Comparison of ENCODE assay signal across 8 cellular contexts in the genomic region with DNA sequence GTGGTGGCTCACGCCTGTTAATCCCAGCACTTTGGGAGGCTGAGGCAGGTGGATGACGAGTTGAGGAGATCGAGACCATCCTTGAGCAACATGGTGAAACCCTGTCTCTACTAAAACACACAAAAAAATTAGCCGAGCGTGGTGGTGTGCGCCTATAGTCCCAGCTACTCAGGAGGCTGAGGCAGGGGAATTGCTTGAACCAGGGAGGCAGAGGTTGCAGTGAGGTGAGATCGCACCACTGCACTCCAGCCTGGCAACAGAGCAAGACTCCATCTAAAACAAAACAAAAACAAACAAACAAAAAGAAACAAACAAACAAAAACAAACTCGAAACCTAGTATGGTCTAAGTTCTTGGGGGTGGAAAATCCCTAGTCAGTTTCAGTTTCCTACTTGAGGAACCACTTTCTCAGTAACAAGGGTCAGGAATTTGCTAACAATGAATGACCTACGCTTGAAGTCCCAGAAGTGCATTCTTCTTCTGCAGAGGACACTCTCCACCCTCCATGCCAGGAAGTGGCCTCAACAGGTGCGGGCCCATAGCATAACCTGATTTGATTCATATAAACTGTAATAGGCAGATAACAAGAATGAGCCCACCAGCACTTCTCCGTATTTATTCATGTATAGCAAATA. TPM values are rescaled to one million over a fixed set of nuclear protein-coding genes. Genes with fewer than 3 reads are reported as not detected.
DNase-seq lines count a peak whose midpoint lies in the region; ATAC-seq and TF ChIP-seq lines count a peak whose summit lies in the region.
"Not testable (repeated sequence)": the region's sequence is repeated elsewhere in the genome, so short reads cannot be mapped to it uniquely, and the experiment has no call there.

No MANE protein-coding gene starts in this region.

- not testable (repeated sequence) for H3K27ac ChIP-seq in CD4-positive, alpha-beta T cell (ENCODE audit: low read depth, low read length); coronary artery
- H3K27ac ChIP-seq in Panc1 (ENCODE audit: low read length) (peak overlapping the region; percentile 29; the same call in 1 of the 2 replicates), left lung (peak overlapping the region; percentile 96 to 98), transverse colon (peak overlapping the region in 3 of 4 donors; percentile 4 to 97 (median 33))

- BruUV-seq in Panc1 (replicated peaks; lab: Mats Ljungman, UMichigan): not testable (repeated sequence)

- intact Hi-C loops in CD4-positive, alpha-beta T cell (cut with DNase I, micrococcal nuclease): loop anchor here in 1 of 2 experiments (10.0 kb wide), 3 partner anchors 848 to 1018 kb away; partner anchors contain the start of genes EAF2, HACD2, HCLS1 and IQCB1
- intact Hi-C loops in Panc1 (cut with micrococcal nuclease; ENCODE audit: unreplicated experiment); left lung (cut with DNase I): not testable (repeated sequence)
- intact Hi-C loops in transverse colon (cut with DNase I; ENCODE audit: low total_unique reads): loop anchor here (5.0 kb wide), 2 partner anchors 121 to 291 kb away; partner anchors contain the start of genes DTX3L and PARP9

- 72 to 82% methylated on average over 4 to 11 of the region's 11 CpGs for WGBS in transverse colon (ENCODE audit: low coverage in 1 of 2), 2 donors

- H3K9me3 ChIP-seq in CD4-positive, alpha-beta T cell (ENCODE audit: control insufficient read depth, low read length); Panc1 (ENCODE audit: control insufficient read depth, insufficient read depth, low read depth, low read length); left lung; transverse colon: not testable (repeated sequence)

- not testable (repeated sequence) for H3K9me3 Mint-ChIP-seq in CD4-positive, alpha-beta T cell; activated T-cell treated with anti-CD3 and anti-CD28 coated beads, Interleukin-2, amount 50 U/mL, for 72 hours; osteocyte (ENCODE audit: unreplicated experiment)

- TF ChIP-seq EP300 in transverse colon (IDR thresholded peaks at IDR 0.05; ENCODE audit: low read depth): not testable (repeated sequence)

- peaks cover 71% of the 10 kb centered on the region for H3K4me1 Mint-ChIP-seq in CD4-positive, alpha-beta T cell (ENCODE audit: low read depth)
- peaks cover 53% of the 10 kb centered on the region for H3K4me1 Mint-ChIP-seq in activated T-cell treated with anti-CD3 and anti-CD28 coated beads, Interleukin-2, amount 50 U/mL, for 72 hours (ENCODE audit: low read depth)
- peaks cover 41% of the 10 kb centered on the region for H3K4me1 Mint-ChIP-seq in osteocyte (ENCODE audit: unreplicated experiment)

- peaks cover 26% of the 10 kb centered on the region for H3K36me3 Mint-ChIP-seq in CD4-positive, alpha-beta T cell (ENCODE audit: low read depth)
- H3K36me3 Mint-ChIP-seq in activated T-cell treated with anti-CD3 and anti-CD28 coated beads, Interleukin-2, amount 50 U/mL, for 72 hours (ENCODE audit: insufficient read depth in 2 of 2): peaks cover 14 to 22% of the 10 kb centered on the region in 2 donors
- H3K36me3 Mint-ChIP-seq in osteocyte (ENCODE audit: unreplicated experiment): not testable (repeated sequence)

- in situ Hi-C loops in Panc1 (cut with HindIII; ENCODE audit: low pct_unique_long_range_greater_than_20kb, low sequenced_read_pairs): not testable (repeated sequence)
- in situ Hi-C loops in transverse colon (cut with MboI; ENCODE audit: low pct_ligation_motif_present in 1 of 4, low pct_unique_long_range_greater_than_20kb in 1 of 4, low sequenced_read_pairs in 3 of 4): loop anchor here in 2 of 4 donors (25.0 kb wide), 2 partner anchors 271 to 296 kb away; partner anchors contain the start of genes FAM162A (in 1 of the 2), MIX23 (in 1 of the 2) and WDR5B (in 1 of the 2)

- H3K4me3 Mint-ChIP-seq in CD4-positive, alpha-beta T cell: peak overlapping the region; percentile 93
- H3K4me3 Mint-ChIP-seq in activated T-cell treated with anti-CD3 and anti-CD28 coated beads, Interleukin-2, amount 50 U/mL, for 72 hours: peak overlapping the region; percentile 89 to 92
- H3K4me3 Mint-ChIP-seq in osteocyte (ENCODE audit: unreplicated experiment): peak overlapping the region; percentile 93

- H3K4me1 ChIP-seq in Panc1 (ENCODE audit: control insufficient read depth, insufficient read depth, low read length) (peaks cover 31% of the 10 kb centered on the region), left lung (peaks cover 13 to 70% of the 10 kb centered on the region in 2 donors), transverse colon (peaks cover 8 to 48% (median 16%) of the 10 kb centered on the region in 4 donors)

- CTCF ChIA-PET in CD4-positive, alpha-beta T cell (lab: Charles Lee): interaction anchor here (0.8 kb wide), 1 partner anchor 299 kb away, joined by 3 read pairs; the partner anchor contains the start of gene FAM162A
- CTCF ChIA-PET in Panc1 (lab: Charles Lee): not testable (repeated sequence)

- not testable (repeated sequence) for TF ChIP-seq POLR2A in transverse colon (IDR thresholded peaks at IDR 0.05)

- H3K4me3 ChIP-seq in Panc1 (ENCODE audit: low read depth in 2 of 2, low read length in 2 of 2): not testable (repeated sequence)
- H3K4me3 ChIP-seq in coronary artery (peak overlapping the region; percentile 95), left lung (peak overlapping the region; percentile 70 to 90), transverse colon (peak overlapping the region in 1 of 4 donors; percentile 99)

- not testable (repeated sequence) for DNase-seq in CD4-positive, alpha-beta T cell; Panc1 (ENCODE audit: low read depth, low spot score); activated T-cell treated with anti-CD3 and anti-CD28 coated beads, Interleukin-2, amount 50 U/mL, for 72 hours; coronary artery (ENCODE audit: low spot score); left lung; osteocyte (ENCODE audit: extremely low spot score, unreplicated experiment); transverse colon
- peak; percentile 17 for DNase-seq in GM19240 (ENCODE audit: insufficient read length, low spot score)

- TF ChIP-seq CTCF in CD4-positive, alpha-beta T cell (IDR thresholded peaks at IDR 0.05); Panc1 (IDR thresholded peaks at IDR 0.05); coronary artery (IDR thresholded peaks at IDR 0.05); left lung (IDR thresholded peaks at IDR 0.05); osteocyte (IDR thresholded peaks at IDR 0.05); transverse colon (IDR thresholded peaks at IDR 0.05): not testable (repeated sequence)

- H3K27me3 ChIP-seq in CD4-positive, alpha-beta T cell (ENCODE audit: control insufficient read depth, insufficient read depth, low read length); Panc1 (ENCODE audit: control insufficient read depth, insufficient read depth, low read length); left lung; transverse colon: not testable (repeated sequence)

- not testable (repeated sequence) for H3K27me3 Mint-ChIP-seq in CD4-positive, alpha-beta T cell; activated T-cell treated with anti-CD3 and anti-CD28 coated beads, Interleukin-2, amount 50 U/mL, for 72 hours (ENCODE audit: low read depth); osteocyte (ENCODE audit: unreplicated experiment)

- POLR2A ChIA-PET in CD4-positive, alpha-beta T cell (lab: Charles Lee): interaction anchor here (1.4 kb wide), 1 partner anchor 299 kb away, joined by 4 read pairs; the partner anchor contains the start of gene FAM162A
- POLR2A ChIA-PET in Panc1 (lab: Charles Lee): interaction anchor here (0.7 kb wide), 1 partner anchor 186 kb away, joined by 3 read pairs; no protein-coding TSS in a partner anchor

- not testable (repeated sequence) for ATAC-seq in CD4-positive, alpha-beta T cell (ENCODE audit: poor library complexity); Panc1; activated T-cell treated with anti-CD3 and anti-CD28 coated beads, Interleukin-2, amount 50 U/mL, for 72 hours (replicated peaks in 1 of 2)
- peak; percentile 43 for ATAC-seq in left lung

- H3K36me3 ChIP-seq in Panc1 (ENCODE audit: control insufficient read depth, insufficient read depth, low read length); left lung: not testable (repeated sequence)
- H3K36me3 ChIP-seq in transverse colon: peaks cover 0 to 21% (median 5%) of the 10 kb centered on the region in 4 donors

- H3K27ac Mint-ChIP-seq in CD4-positive, alpha-beta T cell: peak overlapping the region; percentile 96
- H3K27ac Mint-ChIP-seq in activated T-cell treated with anti-CD3 and anti-CD28 coated beads, Interleukin-2, amount 50 U/mL, for 72 hours: peak overlapping the region; percentile 28
- peak overlapping the region; percentile 20 for H3K27ac Mint-ChIP-seq in osteocyte (ENCODE audit: unreplicated experiment)

RNA-seq across cellular contexts. Expression of gene PARP14, which starts 2.3 kb away (rescaled TPM):
- total RNA-seq in CD4-positive, alpha-beta T cell: 10 to 100 TPM; 29.0 to 31.6 TPM
- 46.0 TPM for total RNA-seq in Panc1 (2021; ENCODE audit: unreplicated experiment)
- 13.5 TPM for polyA plus RNA-seq in Panc1 (2012; ENCODE audit: insufficient read length)
- total RNA-seq in activated T-cell treated with anti-CD3 and anti-CD28 coated beads, Interleukin-2, amount 50 U/mL, for 72 hours: 10 to 100 TPM; 56.5 to 80.1 TPM
- total RNA-seq in left lung: 100 to 1,000 TPM; 119 to 138 TPM
- 48.1 and 48.4 TPM in 2 replicates for total RNA-seq in osteocyte
- total RNA-seq in transverse colon: 100 to 1,000 TPM in 1 of 4 donors, 10 to 100 TPM in 3; 35.9 to 211 (median 56.7) TPM

Comparison
In these comparisons a context has a peak if more than half of its experiments do, and no peak if none do; other contexts are left out.
1. H3K27ac Mint-ChIP-seq: peak in every context shown above with its lines; median percentile 96 in CD4-positive, alpha-beta T cell; 28 in activated T-cell treated with anti-CD3 and anti-CD28 coated beads, Interleukin-2, amount 50 U/mL, for 72 hours; 20 in osteocyte.